ENCODE assay signal across 12 cellular contexts in genomic region chr11:114168691-114169090, GRCh38.
DNase-seq lines count a peak whose midpoint lies in the region; ATAC-seq, FAIRE-seq and TF ChIP-seq lines count a peak whose summit lies in the region.
"Had no signal": no experiment of that assay in that cellular context is flagged by ENCODE, and none has a peak within 500 bp of the region (broad histone marks: within the 10 kb centered on the region; RNA-seq: fewer than 3 reads in every experiment).

No MANE protein-coding gene starts in this region.

- no peak for DNase-seq in HepG2 (ENCODE audit: low spot score)
- no peak for DNase-seq in breast epithelium (ENCODE audit: low spot score in 2 of 2)
- no peak for DNase-seq in natural killer cell treated with Interleukin-12 subunit alpha and Interleukin-12 subunit beta and Interleukin-15 and Interleukin-18, amount 100 ng/mL, for 72 hours (ENCODE audit: low spot score)
- no peak for DNase-seq in aorta
- no peak for DNase-seq in foreskin keratinocyte
- DNase-seq in SK-N-DZ (ENCODE audit: low spot score) = no peak
- DNase-seq: stimulated activated naive CD8-positive, alpha-beta T cell treated with anti-CD3 and anti-CD28 coated beads, Interleukin-15, Interleukin-2, amounts not matched to agents 100 U/mL and 50 U/mL, for 24 hours had no signal

- H3K4me1 ChIP-seq in liver (ENCODE audit: control insufficient read depth in 4 of 4, insufficient read depth in 4 of 4, low read length in 3 of 4) (peaks cover 36 to 90% (median 76%) of the 10 kb centered on the region in 4 donors), HepG2 (ENCODE audit: insufficient read depth, low read length) (peaks cover 10% of the 10 kb centered on the region), breast epithelium (peaks cover 59 to 90% of the 10 kb centered on the region in 2 donors), aorta (ENCODE audit: control insufficient read depth in 1 of 2, insufficient read depth in 2 of 2, low read length in 2 of 2) (peaks cover 28 to 38% of the 10 kb centered on the region in 2 donors), foreskin keratinocyte (peaks cover 21% of the 10 kb centered on the region)

- CTCF ChIA-PET in HepG2 (lab: Yijun Ruan, JAX; ENCODE audit: low intra/inter-chr PET ratio, low total read pairs) = no interaction called here

- TF ChIP-seq EP300 in HepG2 (IDR thresholded peaks at IDR 0.05; ENCODE audit: low read depth in 2 of 2, low read length in 2 of 2) = no peak
- no peak for TF ChIP-seq EP300 in HepG2 (CRISPR knock-in tag; IDR thresholded peaks at IDR 0.05; ENCODE audit: borderline replicate concordance)

- peaks cover 74 to 85% of the 10 kb centered on the region in 2 donors for H3K4me1 Mint-ChIP-seq in natural killer cell treated with Interleukin-12 subunit alpha and Interleukin-12 subunit beta and Interleukin-15 and Interleukin-18, amount 100 ng/mL, for 72 hours (ENCODE audit: low read depth in 2 of 2)

- POLR2A ChIA-PET in HepG2 (lab: Yijun Ruan, JAX) = no interaction called here

- in situ Hi-C loops in HepG2 (cut with HindIII; ENCODE audit: extremely low pct_ligation_motif_present, low pct_unique_long_range_greater_than_20kb) = no loop called here

- no peaks in the 10 kb centered on the region for H3K9me3 Mint-ChIP-seq in natural killer cell treated with Interleukin-12 subunit alpha and Interleukin-12 subunit beta and Interleukin-15 and Interleukin-18, amount 100 ng/mL, for 72 hours

- TF ChIP-seq POLR2A in HepG2 (IDR thresholded peaks at IDR 0.05; ENCODE audit: insufficient read depth in 1 of 2, low read depth in 2 of 2, low read length in 2 of 2) (no peak), breast epithelium (IDR thresholded peaks at IDR 0.05) (no peak)

- TF ChIP-seq CTCF in liver (IDR thresholded peaks at IDR 0.05; ENCODE audit: low read depth, low read length, missing input control) (no peak), HepG2 (CRISPR knock-in tag; IDR thresholded peaks at IDR 0.05) (no peak), breast epithelium (IDR thresholded peaks at IDR 0.05) (no peak), foreskin keratinocyte (conservative IDR thresholded peaks at IDR 0.05) (no peak)

- no TSS peak for BruUV-seq in HepG2 (replicated peaks; lab: Mats Ljungman, UMichigan)

- intact Hi-C loops in HepG2 (cut with micrococcal nuclease; ENCODE audit: unreplicated experiment) (no loop called here), breast epithelium (cut with DNase I; ENCODE audit: low total_unique reads) (no loop called here), aorta (cut with DNase I) (no loop called here)

- no peaks in the 10 kb centered on the region for H3K27me3 ChIP-seq in liver (ENCODE audit: control insufficient read depth in 4 of 4, insufficient read depth in 4 of 4, low read length in 3 of 4)
- peaks cover 0 to 36% of the 10 kb centered on the region in 2 experiments; a peak in 2 of 5 replicates for H3K27me3 ChIP-seq in HepG2 (ENCODE audit: control insufficient read depth in 1 of 2, insufficient read depth in 2 of 2, low read length in 2 of 2)
- H3K27me3 ChIP-seq in breast epithelium = no peaks in the 10 kb centered on the region
- no peaks in the 10 kb centered on the region for H3K27me3 ChIP-seq in aorta (ENCODE audit: control insufficient read depth in 1 of 2, insufficient read depth in 2 of 2, low read length in 1 of 2)
- H3K27me3 ChIP-seq in foreskin keratinocyte = peaks cover 68% of the 10 kb centered on the region

- no peaks in the 10 kb centered on the region for H3K36me3 Mint-ChIP-seq in natural killer cell treated with Interleukin-12 subunit alpha and Interleukin-12 subunit beta and Interleukin-15 and Interleukin-18, amount 100 ng/mL, for 72 hours

- H3K4me3 ChIP-seq in liver (ENCODE audit: low read depth in 1 of 3, low read length in 3 of 3) = no peak overlapping the region
- H3K4me3 ChIP-seq in HepG2 (replicated peaks in 1 of 3; ENCODE audit: insufficient read depth in 1 of 3, low read depth in 2 of 3, low read length in 3 of 3) = no peak overlapping the region
- H3K4me3 ChIP-seq in breast epithelium = peak overlapping the region in 1 of 3 donors; percentile 24
- no peak overlapping the region for H3K4me3 ChIP-seq in aorta (ENCODE audit: low read length in 2 of 2)
- H3K4me3 ChIP-seq: skin epidermis had no signal

- H3K27ac Mint-ChIP-seq in natural killer cell treated with Interleukin-12 subunit alpha and Interleukin-12 subunit beta and Interleukin-15 and Interleukin-18, amount 100 ng/mL, for 72 hours = peak overlapping the region in 1 of 2 donors; percentile 86

- H3K4me3 Mint-ChIP-seq in natural killer cell treated with Interleukin-12 subunit alpha and Interleukin-12 subunit beta and Interleukin-15 and Interleukin-18, amount 100 ng/mL, for 72 hours = peak overlapping the region; percentile 64

- H3K27ac ChIP-seq in liver (ENCODE audit: low read depth in 1 of 2, low read length in 2 of 2) (peak overlapping the region; percentile 55 to 85), HepG2 (ENCODE audit: extremely low read length, insufficient read depth, low read length) (no peak overlapping the region), breast epithelium (peak overlapping the region; percentile 93 to 96), aorta (ENCODE audit: low read depth in 1 of 2, low read length in 2 of 2) (peak overlapping the region; percentile 79 to 83), foreskin keratinocyte (no peak overlapping the region)

- 78% methylated on average over 1 of the region's 1 CpG for WGBS in liver
- 0% methylated on average over 1 of the region's 1 CpG for WGBS in HepG2 (ENCODE audit: low lambda C conversion rate)
- 36 to 43% methylated on average over 1 of the region's 1 CpG for WGBS in aorta, 2 donors

- ATAC-seq in HepG2 = no peak
- ATAC-seq in natural killer cell treated with Interleukin-12 subunit alpha and Interleukin-12 subunit beta and Interleukin-15 and Interleukin-18, amount 100 ng/mL, for 72 hours = no peak
- no peak for ATAC-seq in aorta (ENCODE audit: low FRiP score)
- ATAC-seq in foreskin keratinocyte = no peak
- ATAC-seq in HG03025 (IDR thresholded peaks at IDR 0.05; ENCODE audit: low FRiP score, unreplicated experiment) = no peak
- ATAC-seq: stimulated activated naive CD8-positive, alpha-beta T cell treated with anti-CD3 and anti-CD28 coated beads, Interleukin-15, Interleukin-2, amounts not matched to agents 100 U/mL and 50 U/mL, for 24 hours had no signal

- FAIRE-seq in HepG2 (lab: Jason Lieb, UNC) = no peak
- FAIRE-seq: D721Med, GM18507 had no signal

- H2AFZ ChIP-seq in HepG2 (ENCODE audit: low read length) = no peak overlapping the region

- H3K27me3 Mint-ChIP-seq in natural killer cell treated with Interleukin-12 subunit alpha and Interleukin-12 subunit beta and Interleukin-15 and Interleukin-18, amount 100 ng/mL, for 72 hours = no peaks in the 10 kb centered on the region

- H3K4me2 ChIP-seq in HepG2 (ENCODE audit: low read depth, low read length) = no peak overlapping the region

- no peaks in the 10 kb centered on the region for H3K36me3 ChIP-seq in liver (ENCODE audit: control insufficient read depth in 4 of 4, insufficient read depth in 3 of 4, low read depth in 1 of 4, low read length in 3 of 4)
- no peaks in the 10 kb centered on the region for H3K36me3 ChIP-seq in HepG2 (replicated peaks in 1 of 2; ENCODE audit: control insufficient read depth in 1 of 2, insufficient read depth in 2 of 2, low read length in 2 of 2)
- no peaks in the 10 kb centered on the region for H3K36me3 ChIP-seq in breast epithelium
- H3K36me3 ChIP-seq in aorta (ENCODE audit: control insufficient read depth in 1 of 2, insufficient read depth in 2 of 2, low read length in 1 of 2) = no peaks in the 10 kb centered on the region

- no peaks in the 10 kb centered on the region for H4K20me1 ChIP-seq in HepG2 (ENCODE audit: insufficient read depth, low read length)

- H3K9ac ChIP-seq in liver (ENCODE audit: low read depth in 1 of 2, low read length in 2 of 2) = no peak overlapping the region
- no peak overlapping the region for H3K9ac ChIP-seq in HepG2 (ENCODE audit: insufficient read depth, low read depth, low read length)

- H3K79me2 ChIP-seq in HepG2 (ENCODE audit: insufficient read depth, low read length) = no peaks in the 10 kb centered on the region

- TF ChIP-seq RAD21 in liver (IDR thresholded peaks at IDR 0.05) (no peak), HepG2 (CRISPR knock-in tag; IDR thresholded peaks at IDR 0.05) (no peak)

- H3K9me3 ChIP-seq in liver (ENCODE audit: control insufficient read depth in 4 of 4, low read length in 3 of 4) = no peaks in the 10 kb centered on the region
- no peaks in the 10 kb centered on the region for H3K9me3 ChIP-seq in HepG2 (ENCODE audit: low read length)
- no peaks in the 10 kb centered on the region for H3K9me3 ChIP-seq in breast epithelium
- H3K9me3 ChIP-seq in aorta (ENCODE audit: control insufficient read depth, low read length) = no peaks in the 10 kb centered on the region

TF ChIP-seq in HepG2, 621 proteins besides CTCF, POLR2A, EP300 and RAD21:
- TF ChIP-seq ZFP90 (CRISPR knock-in tag; IDR thresholded peaks at IDR 0.05; ENCODE audit: borderline replicate concordance) (no peak), ZNF639 (CRISPR knock-in tag; conservative IDR thresholded peaks at IDR 0.05) (no peak), SMYD3 (CRISPR knock-in tag; IDR thresholded peaks at IDR 0.05) (no peak)
TF ChIP-seq in HepG2: peak in this region for 0.

Comparison
In these comparisons a context has a peak if more than half of its experiments do, and no peak if none do; other contexts are left out.
1. H3K27ac ChIP-seq: peak in liver (2 of 2), breast epithelium (2 of 2) and aorta (2 of 2); none in HepG2 (single experiment) and foreskin keratinocyte (single experiment).